In the genomic region with DNA sequence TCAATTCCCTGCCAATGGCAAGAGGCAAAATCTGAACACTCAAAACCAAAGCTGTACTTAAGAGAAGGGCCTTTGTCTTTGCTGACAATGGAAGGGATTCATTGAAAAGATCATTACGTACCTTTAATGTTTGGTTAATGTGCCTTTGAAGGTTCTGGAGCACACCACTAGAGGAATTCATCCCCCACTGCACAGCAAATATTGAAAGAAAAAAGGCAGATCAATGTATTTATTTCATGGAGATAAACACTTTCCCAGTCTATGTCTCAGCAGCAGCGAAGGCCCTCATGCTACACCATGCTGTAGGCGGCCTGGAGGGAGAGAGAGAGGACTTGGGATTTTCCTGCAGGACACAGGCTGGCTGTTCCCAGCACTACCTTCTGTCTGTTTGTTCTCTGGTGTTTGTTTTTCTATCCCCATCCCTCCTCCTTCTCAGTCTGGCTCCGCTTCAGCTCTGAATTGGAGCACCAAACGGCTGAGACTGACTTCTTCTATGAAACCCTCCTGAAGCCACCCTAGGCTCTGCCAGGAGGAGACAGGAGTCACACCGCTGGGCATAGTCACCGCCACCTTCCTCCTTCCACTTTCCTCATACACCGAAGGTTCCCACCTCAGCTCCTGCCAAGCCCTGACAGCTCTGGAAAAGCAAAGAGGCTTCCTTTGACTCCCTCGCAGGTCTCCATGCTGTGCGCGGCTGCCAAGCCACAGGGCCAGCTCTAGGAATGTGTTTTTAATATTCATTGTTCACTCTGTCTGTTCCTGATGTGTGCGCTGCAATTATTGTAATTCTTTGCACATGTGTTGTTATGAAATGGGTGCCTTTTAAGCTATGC, we compare ENCODE assay signal across 12 cellular contexts.
DNase-seq lines count a peak whose midpoint lies in the region; ATAC-seq, FAIRE-seq and TF ChIP-seq lines count a peak whose summit lies in the region.
"Had no signal": no experiment of that assay in that cellular context is flagged by ENCODE, and none has a peak within 500 bp of the region (broad histone marks: within the 10 kb centered on the region; RNA-seq: fewer than 3 reads in every experiment).

No MANE protein-coding gene starts in this region.

- FAIRE-seq in pancreas (lab: Jason Lieb, UNC), result no peak

- peak overlapping the region; percentile 20 for H3K27ac ChIP-seq in endodermal cell (ENCODE audit: low read depth, low read length)
- H3K27ac ChIP-seq in pancreas, result peak overlapping the region in 2 of 4 donors; percentile 44 to 57
- H3K27ac ChIP-seq: psoas muscle had no signal

- H3K36me3 ChIP-seq in endodermal cell (ENCODE audit: control insufficient read depth, insufficient read depth, low read length), result no peaks in the 10 kb centered on the region
- no peaks in the 10 kb centered on the region for H3K36me3 ChIP-seq in pancreas

- peak; percentile 15 for DNase-seq in DMS79 treated with DMSO at 0.1 percent for 48 hours (lab: John Stamatoyannopoulos, UW)
- peak; percentile 21 for DNase-seq in NCI-H510A (lab: John Stamatoyannopoulos, UW)
- DNase-seq in endodermal cell, result no peak
- peak; percentile 35 to 57 (median 46) for DNase-seq in pancreas
- no peak for DNase-seq in cardiac septum (ENCODE audit: low spot score)
- no peak for DNase-seq in retina
- DNase-seq in OCI-M1 (lab: John Stamatoyannopoulos, UW), result no peak
- DNase-seq: DND-41, RPMI8226 had no signal

- H3K4me1 ChIP-seq in endodermal cell (ENCODE audit: control insufficient read depth, insufficient read depth, low read length) (peaks cover 5% of the 10 kb centered on the region), pancreas (peaks cover 0 to 5% (median 4%) of the 10 kb centered on the region in 3 donors)
- H3K4me1 ChIP-seq: psoas muscle had no signal

- intact Hi-C loops in pancreas (cut with DNase I), result no loop called here
- intact Hi-C loops in cardiac septum (cut with DNase I), result no loop called here

- H3K9ac ChIP-seq in endodermal cell (ENCODE audit: extremely low read depth, low read length, poor library complexity, severe bottlenecking), result no peak overlapping the region

- H3K9me3 ChIP-seq in endodermal cell (ENCODE audit: control insufficient read depth, low read length) (no peaks in the 10 kb centered on the region), pancreas (no peaks in the 10 kb centered on the region)
- H3K9me3 ChIP-seq: psoas muscle had no signal

- H3K27me3 ChIP-seq in endodermal cell (ENCODE audit: control insufficient read depth, insufficient read depth, low read length, poor library complexity, severe bottlenecking), result no peaks in the 10 kb centered on the region
- no peaks in the 10 kb centered on the region for H3K27me3 ChIP-seq in pancreas

- ATAC-seq in pancreas (peak; percentile 88 to 96 (median 94)), HG02763 (IDR thresholded peaks at IDR 0.05; ENCODE audit: unreplicated experiment) (no peak)
- ATAC-seq: psoas muscle had no signal

- peak overlapping the region; percentile 31 for H3K27ac Mint-ChIP-seq in endodermal cell
- H3K27ac Mint-ChIP-seq: IgD-negative memory B cell had no signal

- no peaks in the 10 kb centered on the region for H3K9me3 Mint-ChIP-seq in endodermal cell

- H3K4me1 Mint-ChIP-seq in endodermal cell, result peaks cover 17% of the 10 kb centered on the region

- WGBS in endodermal cell (ENCODE audit: insufficient coverage in 1 of 2, insufficient read length in 1 of 2), 2 experiments, result 72 to 82% methylated on average over 7 to 12 of the region's 12 CpGs
- WGBS in pancreas, 2 donors, result 11 to 16% methylated on average over 12 of the region's 12 CpGs

- no peak overlapping the region for H3K4me3 Mint-ChIP-seq in endodermal cell
- H3K4me3 Mint-ChIP-seq: IgD-negative memory B cell had no signal

- H3K4me3 ChIP-seq in endodermal cell (ENCODE audit: low read length) (no peak overlapping the region), pancreas (no peak overlapping the region)
- H3K4me3 ChIP-seq: psoas muscle had no signal

- TF ChIP-seq CTCF in endodermal cell (conservative IDR thresholded peaks at IDR 0.05) (no peak), pancreas (IDR thresholded peaks at IDR 0.05) (no peak)

- H3K36me3 Mint-ChIP-seq in endodermal cell (ENCODE audit: low read depth), result no peaks in the 10 kb centered on the region

- H3K27me3 Mint-ChIP-seq in endodermal cell (ENCODE audit: insufficient read depth), result no peaks in the 10 kb centered on the region
- H3K27me3 Mint-ChIP-seq: IgD-negative memory B cell had no signal

Comparison
In these comparisons a context has a peak if more than half of its experiments do, and no peak if none do; other contexts are left out.
1. DNase-seq: peak in DMS79 treated with DMSO at 0.1 percent for 48 hours (single experiment), NCI-H510A (single experiment) and pancreas (6 of 6); none in endodermal cell (single experiment), cardiac septum (single experiment), retina (single experiment) and OCI-M1 (single experiment).